In genomic region chr10:11403116-11403515, GRCh38 we compare ENCODE assay signal across 9 cellular contexts.
A peak's percentile ranks its signal among the peaks of the same experiment; 100 is the strongest.
DNase-seq lines count a peak whose midpoint lies in the region; ATAC-seq and TF ChIP-seq lines count a peak whose summit lies in the region.
"Had no signal": no experiment of that assay in that cellular context is flagged by ENCODE, and none has a peak within 500 bp of the region (broad histone marks: within the 10 kb centered on the region; RNA-seq: fewer than 3 reads in every experiment).

No MANE protein-coding gene starts in this region.

- 87 to 91% (median 90%) methylated on average over 11 of the region's 11 CpGs for WGBS in ovary, 3 donors
- 98% methylated on average over 11 of the region's 11 CpGs for WGBS in smooth muscle cell (ENCODE audit: low lambda C conversion rate)
- WGBS in thyroid gland, 2 donors = 83 to 85% methylated on average over 11 of the region's 11 CpGs

- TF ChIP-seq POLR2A in ovary (IDR thresholded peaks at IDR 0.05) (no peak), thyroid gland (IDR thresholded peaks at IDR 0.05) (no peak)

- H3K4me1 ChIP-seq in ovary (ENCODE audit: insufficient read depth) = no peaks in the 10 kb centered on the region
- H3K4me1 ChIP-seq in smooth muscle cell (ENCODE audit: low read depth) = peaks cover 3% of the 10 kb centered on the region
- H3K4me1 ChIP-seq in ascending aorta = no peaks in the 10 kb centered on the region
- H3K4me1 ChIP-seq in thyroid gland = peaks cover 0 to 4% of the 10 kb centered on the region in 2 donors

- no peak overlapping the region for H3K4me2 ChIP-seq in smooth muscle cell

- H4K20me1 ChIP-seq in smooth muscle cell (ENCODE audit: low read depth) = no peaks in the 10 kb centered on the region

- peak; percentile 63 for ATAC-seq in GM18873 (IDR thresholded peaks at IDR 0.05; ENCODE audit: low FRiP score, unreplicated experiment)

- H3K27me3 ChIP-seq in ovary (no peaks in the 10 kb centered on the region), smooth muscle cell (ENCODE audit: low read depth) (no peaks in the 10 kb centered on the region), ascending aorta (no peaks in the 10 kb centered on the region), thyroid gland (no peaks in the 10 kb centered on the region)
- H3K27me3 ChIP-seq: cardiac muscle cell had no signal

- H3K9me3 ChIP-seq in ovary (no peaks in the 10 kb centered on the region), smooth muscle cell (replicated peaks; ENCODE audit: low read depth) (no peaks in the 10 kb centered on the region), ascending aorta (no peaks in the 10 kb centered on the region), thyroid gland (no peaks in the 10 kb centered on the region)

- no peak overlapping the region for H3K9ac ChIP-seq in smooth muscle cell (ENCODE audit: low read depth)

- no peak overlapping the region for H2AFZ ChIP-seq in smooth muscle cell (ENCODE audit: low read depth)

- H3K36me3 ChIP-seq in ovary (no peaks in the 10 kb centered on the region), smooth muscle cell (ENCODE audit: low read depth) (no peaks in the 10 kb centered on the region), ascending aorta (no peaks in the 10 kb centered on the region), thyroid gland (no peaks in the 10 kb centered on the region)
- H3K36me3 ChIP-seq: cardiac muscle cell had no signal

- H3K4me3 ChIP-seq in ovary = no peak overlapping the region
- H3K4me3 ChIP-seq in smooth muscle cell = no peak overlapping the region
- H3K4me3 ChIP-seq in ascending aorta = no peak overlapping the region
- no peak overlapping the region for H3K4me3 ChIP-seq in thyroid gland (replicated peaks in 1 of 3)
- H3K4me3 ChIP-seq: cardiac muscle cell had no signal

- intact Hi-C loops in ovary (cut with DNase I) (no loop called here), ascending aorta (cut with DNase I) (no loop called here), thyroid gland (cut with DNase I) (no loop called here)

- H3F3A ChIP-seq in smooth muscle cell (ENCODE audit: low read depth) = no peaks in the 10 kb centered on the region

- H3K79me2 ChIP-seq in smooth muscle cell (ENCODE audit: low read depth) = no peaks in the 10 kb centered on the region

- TF ChIP-seq CTCF in ovary (IDR thresholded peaks at IDR 0.05) = no peak
- TF ChIP-seq CTCF in smooth muscle cell (IDR thresholded peaks at IDR 0.05; ENCODE audit: borderline replicate concordance, insufficient read depth, poor library complexity, severe bottlenecking) = no peak
- no peak for TF ChIP-seq CTCF in ascending aorta (IDR thresholded peaks at IDR 0.05)
- no peak for TF ChIP-seq CTCF in thyroid gland (IDR thresholded peaks at IDR 0.05)

- DNase-seq in T-helper 22 cell (ENCODE audit: low read depth) = peak; percentile 52
- DNase-seq in activated naive CD4-positive, alpha-beta T cell treated with Interleukin-2 at 50 U/mL for 16 hours = peak; percentile 53
- DNase-seq in stimulated activated CD8-positive, alpha-beta memory T cell treated with anti-CD3 and anti-CD28 coated beads, Interleukin-12 subunit alpha, Interleukin-12 subunit beta, amount 100 ng/mL, for 1 hour (ENCODE audit: low read depth) = peak; percentile 39
- no peak for DNase-seq in ovary
- DNase-seq in smooth muscle cell (lab: John Stamatoyannopoulos, UW; ENCODE audit: unreplicated experiment) = no peak
- no peak for DNase-seq in ascending aorta (ENCODE audit: low spot score in 2 of 2)
- no peak for DNase-seq in thyroid gland

- H3K27ac ChIP-seq in ovary (no peak overlapping the region), smooth muscle cell (ENCODE audit: low read depth) (no peak overlapping the region), ascending aorta (no peak overlapping the region), thyroid gland (no peak overlapping the region)
- H3K27ac ChIP-seq: cardiac muscle cell had no signal

- TF ChIP-seq EP300 in ovary (IDR thresholded peaks at IDR 0.05) = no peak

Comparison
In these comparisons a context has a peak if more than half of its experiments do, and no peak if none do; other contexts are left out.
1. DNase-seq: peak in T-helper 22 cell (single experiment), activated naive CD4-positive, alpha-beta T cell treated with Interleukin-2 at 50 U/mL for 16 hours (single experiment) and stimulated activated CD8-positive, alpha-beta memory T cell treated with anti-CD3 and anti-CD28 coated beads, Interleukin-12 subunit alpha, Interleukin-12 subunit beta, amount 100 ng/mL, for 1 hour (single experiment); none in ovary (0 of 5), smooth muscle cell (single experiment), ascending aorta (0 of 2) and thyroid gland (0 of 2).